ENCODE assay signal across 8 cellular contexts in genomic region chr5:68369436-68370125, GRCh38.
DNase-seq lines count a peak whose midpoint lies in the region; ATAC-seq and TF ChIP-seq lines count a peak whose summit lies in the region.

No MANE protein-coding gene starts in this region.

- H3K4me2 ChIP-seq in DOHH2 (ENCODE audit: low read length), result peak overlapping the region; percentile 3
- H3K4me2 ChIP-seq in MM.1S (ENCODE audit: low read depth, low read length), result peak overlapping the region; percentile 89
- no peak overlapping the region for H3K4me2 ChIP-seq in GM23338

- H4K20me1 ChIP-seq in DOHH2 (ENCODE audit: control insufficient read depth, insufficient read depth, low read depth, low read length), result no peaks in the 10 kb centered on the region
- no peaks in the 10 kb centered on the region for H4K20me1 ChIP-seq in MM.1S (ENCODE audit: insufficient read depth, low read length)
- no peaks in the 10 kb centered on the region for H4K20me1 ChIP-seq in GM23338 (replicated peaks; ENCODE audit: insufficient read depth)

- no peak overlapping the region for H3K27ac Mint-ChIP-seq in GM23338

- H3K4me3 Mint-ChIP-seq in GM23338, result no peak overlapping the region

- H3K79me2 ChIP-seq in DOHH2 (ENCODE audit: control insufficient read depth, low read length), result no peaks in the 10 kb centered on the region
- no peaks in the 10 kb centered on the region for H3K79me2 ChIP-seq in MM.1S (ENCODE audit: low read length)
- no peaks in the 10 kb centered on the region for H3K79me2 ChIP-seq in GM23338 (replicated peaks; ENCODE audit: insufficient read depth)

- H3K9me3 Mint-ChIP-seq in GM23338, result no peaks in the 10 kb centered on the region; the same call in 2 of the 3 replicates

- DNase-seq in MM.1S, result peak; percentile 91
- DNase-seq in effector memory CD4-positive, alpha-beta T cell, result peak in 1 of 3 donors; percentile 18
- DNase-seq in NCI-H2107 (lab: John Stamatoyannopoulos, UW), result no peak
- no peak for DNase-seq in tibial artery
- no peak for DNase-seq in DMS153 treated with DMSO at 0.1 percent for 48 hours (lab: John Stamatoyannopoulos, UW; ENCODE audit: unreplicated experiment)
- DNase-seq in GM23338 (ENCODE audit: low spot score), result no peak

- TF ChIP-seq CTCF in DOHH2 (IDR thresholded peaks at IDR 0.05; ENCODE audit: low read depth, low read length, poor library complexity, severe bottlenecking) (no peak), MM.1S (IDR thresholded peaks at IDR 0.05; ENCODE audit: low read length) (no peak), tibial artery (IDR thresholded peaks at IDR 0.05) (no peak), GM23338 (conservative IDR thresholded peaks at IDR 0.05; ENCODE audit: low read depth in 2 of 2) (no peak)

- H3K27me3 Mint-ChIP-seq in GM23338 (ENCODE audit: insufficient read depth, low read depth, poor library complexity), result peaks cover 4% of the 10 kb centered on the region

- H3K4me1 ChIP-seq in DOHH2 (ENCODE audit: control insufficient read depth, low read length) (peaks cover 9% of the 10 kb centered on the region), MM.1S (ENCODE audit: low read length) (peaks cover 23% of the 10 kb centered on the region), tibial artery (peaks cover 0 to 5% (median 2%) of the 10 kb centered on the region in 4 donors), GM23338 (ENCODE audit: insufficient read depth) (no peaks in the 10 kb centered on the region)
- peaks cover 5% of the 10 kb centered on the region for H3K4me1 ChIP-seq in effector memory CD4-positive, alpha-beta T cell (ENCODE audit: control insufficient read depth, insufficient read depth, low read length, poor library complexity, severe bottlenecking)

- intact Hi-C loops in tibial artery (cut with DNase I; ENCODE audit: low total_unique reads), result no loop called here

- peak overlapping the region; percentile 30; the same call in 1 of the 2 replicates for H2AFZ ChIP-seq in MM.1S (ENCODE audit: low read length)
- H2AFZ ChIP-seq in GM23338, result no peak overlapping the region

- H3K4me3 ChIP-seq in DOHH2 (ENCODE audit: low read length) (0 out of 2 replicates have a peak overlapping the region, but pooled peaks have one; percentile 10), MM.1S (ENCODE audit: low read length) (peak overlapping the region; percentile 43), tibial artery (no peak overlapping the region), GM23338 (no peak overlapping the region)
- peak overlapping the region; percentile 23 for H3K4me3 ChIP-seq in effector memory CD4-positive, alpha-beta T cell (ENCODE audit: insufficient read depth, low read depth, low read length, poor library complexity, severe bottlenecking)

- H3K27ac ChIP-seq in DOHH2 (ENCODE audit: low read depth, low read length), result no peak overlapping the region
- peak overlapping the region; percentile 23; the same call in 1 of the 2 replicates for H3K27ac ChIP-seq in MM.1S (ENCODE audit: low read length)
- H3K27ac ChIP-seq in effector memory CD4-positive, alpha-beta T cell (ENCODE audit: insufficient read depth, low read length, poor library complexity, severe bottlenecking), result peak overlapping the region; percentile 13
- H3K27ac ChIP-seq in tibial artery, result no peak overlapping the region
- no peak overlapping the region for H3K27ac ChIP-seq in GM23338 (ENCODE audit: low read depth)

- H3K9me2 ChIP-seq in DOHH2 (replicated peaks; ENCODE audit: control insufficient read depth, low read length) (no peaks in the 10 kb centered on the region), MM.1S (replicated peaks; ENCODE audit: insufficient read depth, low read length) (no peaks in the 10 kb centered on the region), GM23338 (ENCODE audit: insufficient read depth) (0 out of 2 replicates have a peak, but pooled peaks cover 4% of the 10 kb centered on the region)

- peak; percentile 73 for ATAC-seq in GM21515 (IDR thresholded peaks at IDR 0.05; ENCODE audit: unreplicated experiment)
- ATAC-seq in GM23338, result no peak

- H3K9me3 ChIP-seq in DOHH2 (ENCODE audit: control insufficient read depth, insufficient read depth, low read length), result no peaks in the 10 kb centered on the region
- H3K9me3 ChIP-seq in MM.1S (replicated peaks; ENCODE audit: insufficient read depth, low read length), result no peaks in the 10 kb centered on the region
- H3K9me3 ChIP-seq in effector memory CD4-positive, alpha-beta T cell (ENCODE audit: control insufficient read depth, low read length), result no peaks in the 10 kb centered on the region
- H3K9me3 ChIP-seq in tibial artery, result no peaks in the 10 kb centered on the region

- no peak overlapping the region for H3K9ac ChIP-seq in MM.1S (ENCODE audit: low read length)

- no peaks in the 10 kb centered on the region for H3F3A ChIP-seq in DOHH2 (ENCODE audit: control insufficient read depth, insufficient read depth)
- H3F3A ChIP-seq in MM.1S (ENCODE audit: insufficient read depth, low read length), result peaks cover 11% of the 10 kb centered on the region
- no peaks in the 10 kb centered on the region for H3F3A ChIP-seq in GM23338 (replicated peaks; ENCODE audit: low read depth)

- H3K4me1 Mint-ChIP-seq in GM23338, result no peaks in the 10 kb centered on the region

- no peaks in the 10 kb centered on the region for H3K36me3 Mint-ChIP-seq in GM23338 (ENCODE audit: low read depth)

- no peaks in the 10 kb centered on the region for H3K27me3 ChIP-seq in DOHH2 (ENCODE audit: control insufficient read depth, low read length)
- H3K27me3 ChIP-seq in MM.1S (replicated peaks; ENCODE audit: insufficient read depth, low read length), result 0 out of 2 replicates have a peak, but pooled peaks cover 4% of the 10 kb centered on the region
- H3K27me3 ChIP-seq in effector memory CD4-positive, alpha-beta T cell (replicated peaks; ENCODE audit: control insufficient read depth, insufficient read depth, low read length, poor library complexity, severe bottlenecking), result no peaks in the 10 kb centered on the region
- no peaks in the 10 kb centered on the region for H3K27me3 ChIP-seq in tibial artery
- H3K27me3 ChIP-seq in GM23338 (ENCODE audit: insufficient read depth), result no peaks in the 10 kb centered on the region

- H3K36me3 ChIP-seq in DOHH2 (ENCODE audit: control insufficient read depth, low read length) (no peaks in the 10 kb centered on the region), MM.1S (replicated peaks; ENCODE audit: insufficient read depth, low read length) (no peaks in the 10 kb centered on the region), tibial artery (no peaks in the 10 kb centered on the region), GM23338 (ENCODE audit: insufficient read depth) (no peaks in the 10 kb centered on the region)
- no peaks in the 10 kb centered on the region for H3K36me3 ChIP-seq in effector memory CD4-positive, alpha-beta T cell (ENCODE audit: control insufficient read depth, insufficient read depth, low read length)

TF ChIP-seq in GM23338, 12 proteins besides CTCF, POLR2A, EP300 and RAD21 (continues in another document):
- TF ChIP-seq ETS1 (IDR thresholded peaks at IDR 0.05) (no peak), EZH2phosphoT487 (IDR thresholded peaks at IDR 0.05; ENCODE audit: unreplicated experiment) (no peak), JUNB (IDR thresholded peaks at IDR 0.05; ENCODE audit: unreplicated experiment) (no peak)

Comparison
In these comparisons a context has a peak if more than half of its experiments do, and no peak if none do; other contexts are left out.
1. H3K27ac ChIP-seq: peak in MM.1S (single experiment) and effector memory CD4-positive, alpha-beta T cell (single experiment); none in DOHH2 (single experiment), tibial artery (0 of 2) and GM23338 (single experiment).
2. H3K4me3 ChIP-seq: peak in DOHH2 (single experiment), MM.1S (single experiment) and effector memory CD4-positive, alpha-beta T cell (single experiment); none in tibial artery (0 of 2) and GM23338 (single experiment).